ENCODE assay signal across 17 cellular contexts in genomic region chr2:46575467-46575866, GRCh38.
"Had no signal": no experiment of that assay in that cellular context is flagged by ENCODE, and none has a peak within 500 bp of the region (broad histone marks: within the 10 kb centered on the region; RNA-seq: fewer than 3 reads in every experiment).

No MANE protein-coding gene starts in this region.

- H3K27ac ChIP-seq: brain microvascular endothelial cell, left lung, neural progenitor cell, ovary, testis had no signal

- H3K36me3 ChIP-seq: neural progenitor cell, ovary had no signal

- DNase-seq: activated CD4-positive, alpha-beta T cell treated with anti-CD3 and anti-CD28 coated beads, Interleukin-2, amount 50 U/mL, for 1 hour; activated CD4-positive, CD25-positive, alpha-beta regulatory T cell; activated effector memory CD4-positive, alpha-beta T cell treated with Interleukin-2 at 50 U/mL for 16 hours; brain microvascular endothelial cell; cerebellar nuclear complex; dermis blood vessel endothelial cell; erythroblast; left lung; mesenchymal stem cell; ovary; stimulated activated CD4-positive, alpha-beta T cell treated with anti-CD3 and anti-CD28 coated beads, Interleukin-4, amount 100 ng/mL, for 1 hour; stimulated activated CD8-positive, alpha-beta memory T cell treated with anti-CD3 and anti-CD28 coated beads, Interleukin-4, amount 100 ng/mL, for 48 hours; stimulated activated naive CD8-positive, alpha-beta T cell treated with anti-CD3 and anti-CD28 coated beads, Interleukin-15, amount 100 ng/mL, for 72 hours; T-helper 17 cell; testis had no signal

- FAIRE-seq: TTC549 had no signal

- ATAC-seq: left lung; stimulated activated naive CD8-positive, alpha-beta T cell treated with anti-CD3 and anti-CD28 coated beads, Interleukin-15, amount 100 ng/mL, for 72 hours; T-helper 17 cell had no signal

- H3K4me2 ChIP-seq: neural progenitor cell had no signal

- H3K9ac ChIP-seq: neural progenitor cell had no signal

- H3K27me3 ChIP-seq: brain microvascular endothelial cell, left lung, neural progenitor cell, ovary, testis had no signal

- H3K4me3 ChIP-seq: left lung, neural progenitor cell, ovary, testis had no signal

- H3K4me1 ChIP-seq: testis had no signal

- H2AFZ ChIP-seq: neural progenitor cell had no signal

- H3K9me3 ChIP-seq: left lung, ovary, testis had no signal
